1 cellular context compared by ENCODE assay signal in the genomic region with DNA sequence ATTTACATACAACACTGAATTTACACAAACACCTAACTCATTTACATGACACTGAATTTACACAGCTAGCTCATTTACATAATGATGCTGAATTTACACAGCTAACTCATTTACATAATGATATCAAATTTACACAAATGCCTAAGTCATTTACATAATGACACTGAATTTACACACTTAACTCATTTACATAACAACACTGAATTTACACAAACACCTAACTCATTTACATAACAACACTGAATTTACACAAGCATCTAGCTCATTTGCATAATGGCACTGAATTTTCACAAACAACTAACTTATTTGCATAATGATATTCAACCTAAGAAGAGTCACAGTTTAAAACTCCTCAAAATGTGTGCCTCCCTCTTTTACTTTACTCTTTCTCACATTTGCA.
TF ChIP-seq lines count a peak whose summit lies in the region.

No MANE protein-coding gene starts in this region.

TF ChIP-seq in WTC11, 78 proteins besides CTCF, POLR2A, EP300 and RAD21 (continued from another document):
- TF ChIP-seq, protein P1, sequence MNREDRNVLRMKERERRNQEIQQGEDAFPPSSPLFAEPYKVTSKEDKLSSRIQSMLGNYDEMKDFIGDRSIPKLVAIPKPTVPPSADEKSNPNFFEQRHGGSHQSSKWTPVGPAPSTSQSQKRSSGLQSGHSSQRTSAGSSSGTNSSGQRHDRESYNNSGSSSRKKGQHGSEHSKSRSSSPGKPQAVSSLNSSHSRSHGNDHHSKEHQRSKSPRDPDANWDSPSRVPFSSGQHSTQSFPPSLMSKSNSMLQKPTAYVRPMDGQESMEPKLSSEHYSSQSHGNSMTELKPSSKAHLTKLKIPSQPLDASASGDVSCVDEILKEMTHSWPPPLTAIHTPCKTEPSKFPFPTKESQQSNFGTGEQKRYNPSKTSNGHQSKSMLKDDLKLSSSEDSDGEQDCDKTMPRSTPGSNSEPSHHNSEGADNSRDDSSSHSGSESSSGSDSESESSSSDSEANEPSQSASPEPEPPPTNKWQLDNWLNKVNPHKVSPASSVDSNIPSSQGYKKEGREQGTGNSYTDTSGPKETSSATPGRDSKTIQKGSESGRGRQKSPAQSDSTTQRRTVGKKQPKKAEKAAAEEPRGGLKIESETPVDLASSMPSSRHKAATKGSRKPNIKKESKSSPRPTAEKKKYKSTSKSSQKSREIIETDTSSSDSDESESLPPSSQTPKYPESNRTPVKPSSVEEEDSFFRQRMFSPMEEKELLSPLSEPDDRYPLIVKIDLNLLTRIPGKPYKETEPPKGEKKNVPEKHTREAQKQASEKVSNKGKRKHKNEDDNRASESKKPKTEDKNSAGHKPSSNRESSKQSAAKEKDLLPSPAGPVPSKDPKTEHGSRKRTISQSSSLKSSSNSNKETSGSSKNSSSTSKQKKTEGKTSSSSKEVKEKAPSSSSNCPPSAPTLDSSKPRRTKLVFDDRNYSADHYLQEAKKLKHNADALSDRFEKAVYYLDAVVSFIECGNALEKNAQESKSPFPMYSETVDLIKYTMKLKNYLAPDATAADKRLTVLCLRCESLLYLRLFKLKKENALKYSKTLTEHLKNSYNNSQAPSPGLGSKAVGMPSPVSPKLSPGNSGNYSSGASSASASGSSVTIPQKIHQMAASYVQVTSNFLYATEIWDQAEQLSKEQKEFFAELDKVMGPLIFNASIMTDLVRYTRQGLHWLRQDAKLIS (CRISPR knock-in tag; IDR thresholded peaks at IDR 0.05; ENCODE audit: borderline replicate concordance): no peak
- TF ChIP-seq NFE2L1 (CRISPR knock-in tag; IDR thresholded peaks at IDR 0.05): 0 out of 2 replicates have a peak, but pooled peaks have one; percentile 59
